Comparison of ENCODE assay signal across 16 cellular contexts in the genomic region with DNA sequence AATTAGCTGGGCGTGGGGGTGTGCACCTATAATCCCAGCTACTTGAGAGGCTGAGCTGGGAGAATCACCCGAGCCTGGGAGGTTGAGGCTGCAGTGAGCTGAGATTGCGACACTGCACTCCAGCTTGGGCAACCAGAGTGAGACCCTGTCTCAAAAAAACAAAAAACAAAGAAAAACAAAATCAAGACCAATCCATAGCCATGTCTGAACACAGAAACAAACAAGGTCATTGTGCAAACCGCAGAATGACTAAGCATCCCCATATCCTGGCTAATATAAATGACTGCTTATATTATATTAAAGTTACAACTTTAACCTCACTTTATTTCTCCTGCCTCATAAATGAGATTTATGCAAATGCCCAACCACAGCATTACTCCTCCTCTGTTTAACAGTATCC. TPM values are rescaled to one million over a fixed set of nuclear protein-coding genes. Genes with fewer than 3 reads are reported as not detected.
DNase-seq lines count a peak whose midpoint lies in the region; ATAC-seq, FAIRE-seq and TF ChIP-seq lines count a peak whose summit lies in the region.
"Had no signal": no experiment of that assay in that cellular context is flagged by ENCODE, and none has a peak within 500 bp of the region (broad histone marks: within the 10 kb centered on the region; RNA-seq: fewer than 3 reads in every experiment).

No MANE protein-coding gene starts in this region.

- H2AK5ac ChIP-seq in H9 (ENCODE audit: insufficient read length, low read length), result no peak overlapping the region

- TF ChIP-seq CTCF in K562 (IDR thresholded peaks at IDR 0.05 in 2 of 3, conservative IDR thresholded peaks at IDR 0.05 in 1 of 3; ENCODE audit: insufficient read depth in 2 of 3, low read depth in 1 of 3, low read length in 3 of 3) (no peak), H9 (conservative IDR thresholded peaks at IDR 0.05) (no peak), esophagus muscularis mucosa (IDR thresholded peaks at IDR 0.05) (no peak)

- H4K20me1 ChIP-seq in K562 (replicated peaks; ENCODE audit: control insufficient read depth, insufficient read depth, low read length) (no peaks in the 10 kb centered on the region), H9 (ENCODE audit: control insufficient read depth, insufficient read depth, insufficient read length) (no peaks in the 10 kb centered on the region)

- H4K5ac ChIP-seq in H9 (ENCODE audit: insufficient read length, low read depth, low read length), result no peak overlapping the region

- no peak overlapping the region for H2BK120ac ChIP-seq in H9 (ENCODE audit: low read depth, low read length, poor library complexity, severe bottlenecking)

- H3K9me1 ChIP-seq in K562 (ENCODE audit: control insufficient read depth, insufficient read depth, low read length), result no peaks in the 10 kb centered on the region

- DNase-seq in CD4-positive, alpha-beta memory T cell, result no peak
- no peak for DNase-seq in K562 (ENCODE audit: extremely low read depth in 1 of 4, low spot score in 3 of 4)
- peak; percentile 84 for DNase-seq in iris pigment epithelial cell (ENCODE audit: low read depth)
- no peak for DNase-seq in H9
- no peak for DNase-seq in GOT3 (lab: John Stamatoyannopoulos, UW)
- no peak for DNase-seq in T-helper 2 cell
- DNase-seq in esophagus muscularis mucosa (ENCODE audit: extremely low spot score), result no peak
- DNase-seq: gastrocnemius medialis, left ventricle myocardium superior, NCI-H1105 treated with DMSO at 0.1 percent for 48 hours, NCI-H774, thyroid gland had no signal

- no peak overlapping the region for H2BK20ac ChIP-seq in H9 (ENCODE audit: low read depth, low read length, poor library complexity, severe bottlenecking)

- H3K4me1 Mint-ChIP-seq in CD4-positive, alpha-beta memory T cell, result peaks cover 36 to 67% (median 50%) of the 10 kb centered on the region in 4 donors
- peaks cover 11 to 12% of the 10 kb centered on the region in 2 experiments for H3K4me1 Mint-ChIP-seq in H9

- no peaks in the 10 kb centered on the region for H3K79me2 ChIP-seq in K562 (ENCODE audit: control insufficient read depth, insufficient read depth, low read length)
- no peaks in the 10 kb centered on the region for H3K79me2 ChIP-seq in H9 (ENCODE audit: insufficient read depth, low read length)

- no peak overlapping the region for H3K4me3 ChIP-seq in CD4-positive, alpha-beta memory T cell (ENCODE audit: low read length in 2 of 2)
- H3K4me3 ChIP-seq in K562, result no peak overlapping the region
- no peak overlapping the region for H3K4me3 ChIP-seq in esophagus muscularis mucosa
- H3K4me3 ChIP-seq: gastrocnemius medialis, thyroid gland had no signal

- 44% methylated on average over 4 of the region's 4 CpGs for WGBS in K562 (ENCODE audit: insufficient coverage, low coverage, missing lambda C conversion rate)
- no CpG with 5 or more reads among the region's 4 CpGs for WGBS in H9 (ENCODE audit: extremely low coverage, insufficient read length, low lambda C conversion rate)
- WGBS in esophagus muscularis mucosa, result 71% methylated on average over 4 of the region's 4 CpGs

- no peak for ATAC-seq in K562
- ATAC-seq: gastrocnemius medialis, left ventricle myocardium superior had no signal

- no peaks in the 10 kb centered on the region for H3K9me3 ChIP-seq in CD4-positive, alpha-beta memory T cell (ENCODE audit: control insufficient read depth in 1 of 2, low read length in 2 of 2)
- H3K9me3 ChIP-seq in K562 (replicated peaks; ENCODE audit: control insufficient read depth, insufficient read depth, low read depth, low read length) (no peaks in the 10 kb centered on the region), H9 (ENCODE audit: control insufficient read depth, low read depth, low read length) (no peaks in the 10 kb centered on the region), esophagus muscularis mucosa (no peaks in the 10 kb centered on the region)
- H3K9me3 ChIP-seq: gastrocnemius medialis, thyroid gland had no signal

- intact Hi-C loops in CD4-positive, alpha-beta memory T cell (cut with micrococcal nuclease), result no loop called here
- intact Hi-C loops in K562 (cut with micrococcal nuclease) (no loop called here), esophagus muscularis mucosa (cut with DNase I) (no loop called here)

- H2BK15ac ChIP-seq in H9 (ENCODE audit: low read depth, low read length), result no peak overlapping the region

- no peaks in the 10 kb centered on the region for H3K79me1 ChIP-seq in H9 (ENCODE audit: insufficient read depth, low read depth, low read length, poor library complexity, severe bottlenecking)

- no peak overlapping the region for H4K91ac ChIP-seq in H9 (ENCODE audit: insufficient read length, low read depth, low read length)

- no peak for TF ChIP-seq POLR2A in K562 (conservative IDR thresholded peaks at IDR 0.05)
- no peak for TF ChIP-seq POLR2A in esophagus muscularis mucosa (IDR thresholded peaks at IDR 0.05; ENCODE audit: low read depth)

- no TSS peak for BruUV-seq in K562 (replicated peaks; lab: Mats Ljungman, UMichigan)

- no peak overlapping the region for H3K23ac ChIP-seq in H9 (ENCODE audit: insufficient read length, low read depth, low read length)

- TF ChIP-seq RAD21 in Ishikawa (IDR thresholded peaks at IDR 0.05; ENCODE audit: low read depth) (no peak), K562 (CRISPR knock-in tag; conservative IDR thresholded peaks at IDR 0.05 in 1 of 2, IDR thresholded peaks at IDR 0.05 in 1 of 2) (no peak)

- H2AFZ ChIP-seq in K562 (ENCODE audit: low read depth, low read length), result peak overlapping the region; percentile 22; the same call in 1 of the 2 replicates
- no peak overlapping the region for H2AFZ ChIP-seq in H9 (ENCODE audit: low read length)

- no peak overlapping the region for H3K18ac ChIP-seq in H9 (ENCODE audit: insufficient read length, low read depth, low read length)

- TF ChIP-seq EP300 in Ishikawa (IDR thresholded peaks at IDR 0.05; ENCODE audit: borderline replicate concordance), result no peak
- no peak for TF ChIP-seq EP300 in K562 (IDR thresholded peaks at IDR 0.05; ENCODE audit: low read length)
- no peak for TF ChIP-seq EP300 in esophagus muscularis mucosa (IDR thresholded peaks at IDR 0.05)

- FAIRE-seq in K562 (lab: Jason Lieb, UNC), result no peak
- FAIRE-seq: GM12892 had no signal

- POLR2A ChIA-PET in CD4-positive, alpha-beta memory T cell (lab: Charles Lee; ENCODE audit: partially characterized antibody), result interaction anchor here (0.7 to 1.3 kb wide), 3 partner anchors 15 to 36 kb away, joined by 3 read pairs; no protein-coding TSS in a partner anchor
- POLR2A ChIA-PET in K562 (lab: Yijun Ruan, JAX), result interaction anchor here (0.6 kb wide), 1 partner anchor 143 kb away, joined by 3 read pairs; no protein-coding TSS in a partner anchor

- H3K27me3 Mint-ChIP-seq in CD4-positive, alpha-beta memory T cell, result no peaks in the 10 kb centered on the region
- H3K27me3 Mint-ChIP-seq in H9 (ENCODE audit: low read depth), result peaks cover 32% of the 10 kb centered on the region

- CTCF ChIA-PET in CD4-positive, alpha-beta memory T cell (lab: Charles Lee; ENCODE audit: partially characterized antibody), result interaction anchor here (2.3 kb wide), 1 partner anchor 20 kb away, joined by 16 read pairs; no protein-coding TSS in a partner anchor
- CTCF ChIA-PET in K562 (lab: Yijun Ruan, JAX; ENCODE audit: low intra/inter-chr PET ratio), result no interaction called here

- H3K4ac ChIP-seq in H9 (ENCODE audit: low read depth, low read length), result no peak overlapping the region

- H3K9ac ChIP-seq in K562 (ENCODE audit: insufficient read depth in 1 of 2, low read depth in 2 of 2, low read length in 2 of 2) (no peak overlapping the region), H9 (ENCODE audit: extremely low read depth, insufficient read length, low read length) (no peak overlapping the region)

- H4K8ac ChIP-seq in H9 (replicated peaks; ENCODE audit: insufficient read length, low read depth, low read length), result no peak overlapping the region

- H2BK12ac ChIP-seq in H9 (ENCODE audit: insufficient read length, low read depth, low read length), result no peak overlapping the region

- H3T11ph ChIP-seq in H9 (ENCODE audit: low read length), result no peak overlapping the region

- in situ Hi-C loops in K562 (cut with MboI), result no loop called here

- H2BK5ac ChIP-seq in H9 (ENCODE audit: insufficient read length, low read length), result no peak overlapping the region

- H3K56ac ChIP-seq in H9 (ENCODE audit: insufficient read length, low read depth, low read length), result no peak overlapping the region

- H3K9me3 Mint-ChIP-seq in CD4-positive, alpha-beta memory T cell, result no peaks in the 10 kb centered on the region
- no peaks in the 10 kb centered on the region for H3K9me3 Mint-ChIP-seq in H9

- peaks cover 52% of the 10 kb centered on the region for H3K4me1 ChIP-seq in CD4-positive, alpha-beta memory T cell (ENCODE audit: insufficient read depth, low read length)
- peaks cover 19 to 23% of the 10 kb centered on the region in 2 experiments for H3K4me1 ChIP-seq in K562 (replicated peaks in 1 of 2; ENCODE audit: control insufficient read depth in 2 of 2, insufficient read depth in 2 of 2, low read length in 2 of 2)
- H3K4me1 ChIP-seq in H9 (ENCODE audit: insufficient read depth, low read length), result no peaks in the 10 kb centered on the region
- peaks cover 6 to 26% (median 25%) of the 10 kb centered on the region in 4 donors for H3K4me1 ChIP-seq in esophagus muscularis mucosa
- H3K4me1 ChIP-seq: gastrocnemius medialis had no signal

- peak overlapping the region in 5 of 8 donors; percentile 28 to 76 (median 43) for H3K4me3 Mint-ChIP-seq in CD4-positive, alpha-beta memory T cell
- no peak overlapping the region for H3K4me3 Mint-ChIP-seq in H9

- peaks cover 0 to 2% of the 10 kb centered on the region in 2 donors for H3K36me3 Mint-ChIP-seq in CD4-positive, alpha-beta memory T cell
- no peaks in the 10 kb centered on the region for H3K36me3 Mint-ChIP-seq in H9 (ENCODE audit: insufficient read depth in 1 of 3, low read depth in 3 of 3)

- no peak overlapping the region; the same call in 1 of the 2 replicates for H3K14ac ChIP-seq in H9 (ENCODE audit: insufficient read depth, low read length)

- H3K4me2 ChIP-seq in K562 (ENCODE audit: insufficient read depth, low read length) (no peak overlapping the region), H9 (ENCODE audit: insufficient read depth, insufficient read length, low read length) (no peak overlapping the region)

- peak overlapping the region; percentile 82 to 98 (median 97) for H3K27ac Mint-ChIP-seq in CD4-positive, alpha-beta memory T cell
- no peak overlapping the region for H3K27ac Mint-ChIP-seq in H9

- peaks cover 10% of the 10 kb centered on the region for H3K23me2 ChIP-seq in H9 (ENCODE audit: insufficient read length, low read depth, low read length, poor library complexity, severe bottlenecking)

- H3K27ac ChIP-seq in CD4-positive, alpha-beta memory T cell (ENCODE audit: low read depth, low read length), result peak overlapping the region; percentile 62
- H3K27ac ChIP-seq in K562 (ENCODE audit: extremely low read depth, low read depth, low read length), result no peak overlapping the region
- no peak overlapping the region for H3K27ac ChIP-seq in H9 (ENCODE audit: insufficient read length, low read depth, low read length)
- H3K27ac ChIP-seq in esophagus muscularis mucosa (replicated peaks in 1 of 4), result no peak overlapping the region
- H3K27ac ChIP-seq: gastrocnemius medialis, HL-60, thyroid gland had no signal

- H3K36me3 ChIP-seq in CD4-positive, alpha-beta memory T cell (ENCODE audit: insufficient read depth, low read length), result no peaks in the 10 kb centered on the region
- H3K36me3 ChIP-seq in K562 (ENCODE audit: control insufficient read depth, insufficient read depth, low read length) (no peaks in the 10 kb centered on the region), esophagus muscularis mucosa (no peaks in the 10 kb centered on the region)
- H3K36me3 ChIP-seq: gastrocnemius medialis, thyroid gland had no signal

- no peaks in the 10 kb centered on the region for H3K27me3 ChIP-seq in CD4-positive, alpha-beta memory T cell (ENCODE audit: insufficient read depth, low read length)
- H3K27me3 ChIP-seq in K562 (ENCODE audit: control insufficient read depth in 2 of 2, insufficient read depth in 2 of 2, low read length in 2 of 2) (no peaks in the 10 kb centered on the region), H9 (ENCODE audit: insufficient read depth, low read length) (no peaks in the 10 kb centered on the region; the same call in 1 of the 2 replicates), esophagus muscularis mucosa (no peaks in the 10 kb centered on the region)
- H3K27me3 ChIP-seq: thyroid gland had no signal

RNA-seq across cellular contexts. Expression of a gene that starts 2.3 kb away (rescaled TPM):
- total RNA-seq in CD4-positive, alpha-beta memory T cell, result 1 to 10 TPM; 3.3 to 3.7 TPM
- 1 to 10 TPM; 4.4 to 5.9 TPM for polyA plus RNA-seq in CD4-positive, alpha-beta memory T cell
- total RNA-seq in K562 (2011; cell fraction: chromatin; rRNA removed; ENCODE audit: low replicate concordance), result 0.81 TPM in 1 of 2 replicates, not detected in the other
- 0.26 and 0.67 TPM in 2 replicates for total RNA-seq in K562 (2011; cell fraction: nucleolus; rRNA removed)
- 0.44 TPM in 1 of 2 replicates, not detected in the other for total RNA-seq in K562 (2011; cell fraction: nucleoplasm; rRNA removed)
- 0.18 and 0.20 TPM in 2 replicates for total RNA-seq in K562 (2014; rRNA removed)
- not detected in 2 replicates for total RNA-seq in K562 (2014; rRNA removed; fragmentation: Illumina TruSeq; extraction: Trizol)
- total RNA-seq in K562 (2015; rRNA removed; fragmentation: Illumina TruSeq; extraction: Trizol), result 0.22 TPM in 1 of 2 replicates, not detected in the other
- 0.31 and 0.33 TPM in 2 replicates for total RNA-seq in K562 (2021)
- polyA plus RNA-seq in K562 (2011; rRNA removed), result 0.28 and 0.64 TPM in 2 replicates
- polyA plus RNA-seq in K562 (2011; cell fraction: cytosol; rRNA removed), result 0.74 and 2.1 TPM in 2 replicates
- polyA plus RNA-seq in K562 (2011; cell fraction: nucleus; rRNA removed), result 1.2 and 1.6 TPM in 2 replicates
- polyA plus RNA-seq in K562 (2012), result 0.51 and 0.73 TPM in 2 replicates
- polyA plus RNA-seq in K562 (2014; fragmentation: Illumina TruSeq; extraction: Trizol), result 0.26 and 0.27 TPM in 2 replicates
- polyA plus RNA-seq in K562 (2014; fragmentation: Nextera tagmentation; extraction: Ambion mirVana), result under 1 TPM; 0.04 to 0.06 TPM
- 0.17 and 0.19 TPM in 2 replicates for polyA plus RNA-seq in K562 (2014; rRNA removed)
- polyA minus RNA-seq in K562 (2011; rRNA and poly(A)+ RNA removed), result 0.11 and 0.12 TPM in 2 replicates
- not detected in 2 replicates for polyA minus RNA-seq in K562 (2011; cell fraction: cytosol; rRNA and poly(A)+ RNA removed)
- 0.56 and 0.67 TPM in 2 replicates for polyA minus RNA-seq in K562 (2011; cell fraction: nucleus; rRNA and poly(A)+ RNA removed)
- 1.8 TPM in 2 replicates for total RNA-seq in H9 (2021)
- 1 to 10 TPM in 1 of 4 donors, under 1 TPM in 3; 0.42 to 1.4 (median 0.84) TPM for total RNA-seq in esophagus muscularis mucosa
- total RNA-seq: gastrocnemius medialis, pulmonary artery endothelial cell had no signal

RNA-seq across cellular contexts. Expression of a gene that starts 36.8 kb away (rescaled TPM):
- 10 to 100 TPM; 36.9 to 47.3 TPM for total RNA-seq in CD4-positive, alpha-beta memory T cell
- polyA plus RNA-seq in CD4-positive, alpha-beta memory T cell, result 1 to 10 TPM; 1.3 to 5.5 TPM
- total RNA-seq in K562 (2011; cell fraction: chromatin; rRNA removed; ENCODE audit: low replicate concordance), result 14.2 and 34.8 TPM in 2 replicates
- 26.8 and 32.0 TPM in 2 replicates for total RNA-seq in K562 (2011; cell fraction: nucleolus; rRNA removed)
- total RNA-seq in K562 (2011; cell fraction: nucleoplasm; rRNA removed), result 21.6 and 22.4 TPM in 2 replicates
- total RNA-seq in K562 (2014; rRNA removed), result 23.5 and 28.0 TPM in 2 replicates
- total RNA-seq in K562 (2014; rRNA removed; fragmentation: Illumina TruSeq; extraction: Trizol), result 1.1 and 1.6 TPM in 2 replicates
- total RNA-seq in K562 (2015; rRNA removed; fragmentation: Illumina TruSeq; extraction: Trizol), result 5.4 and 6.4 TPM in 2 replicates
- total RNA-seq in K562 (2021), result 11.8 and 12.7 TPM in 2 replicates
- 3.5 and 6.1 TPM in 2 replicates for polyA plus RNA-seq in K562 (2011; rRNA removed)
- 4.1 and 7.2 TPM in 2 replicates for polyA plus RNA-seq in K562 (2011; cell fraction: cytosol; rRNA removed)
- polyA plus RNA-seq in K562 (2011; cell fraction: nucleus; rRNA removed), result 14.5 and 21.6 TPM in 2 replicates
- polyA plus RNA-seq in K562 (2012), result 6.0 and 10.5 TPM in 2 replicates
- 3.9 and 6.7 TPM in 2 replicates for polyA plus RNA-seq in K562 (2014; fragmentation: Illumina TruSeq; extraction: Trizol)
- under 1 TPM; 0.04 to 0.06 TPM for polyA plus RNA-seq in K562 (2014; fragmentation: Nextera tagmentation; extraction: Ambion mirVana)
- 5.2 and 11.4 TPM in 2 replicates for polyA plus RNA-seq in K562 (2014; rRNA removed)
- polyA minus RNA-seq in K562 (2011; rRNA and poly(A)+ RNA removed), result 2.2 and 2.6 TPM in 2 replicates
- polyA minus RNA-seq in K562 (2011; cell fraction: cytosol; rRNA and poly(A)+ RNA removed), result 6.7 and 8.9 TPM in 2 replicates
- polyA minus RNA-seq in K562 (2011; cell fraction: nucleus; rRNA and poly(A)+ RNA removed), result 11.0 and 13.3 TPM in 2 replicates
- 6.7 and 8.5 TPM in 2 replicates for total RNA-seq in H9 (2021)
- total RNA-seq in esophagus muscularis mucosa, result 10 to 100 TPM; 10.3 to 16.2 (median 12.6) TPM

RNA-seq across cellular contexts. Expression of a gene that starts 53.0 kb away (rescaled TPM):
- total RNA-seq in CD4-positive, alpha-beta memory T cell, result not detected
- not detected for polyA plus RNA-seq in CD4-positive, alpha-beta memory T cell
- not detected in 2 replicates for total RNA-seq in K562 (2011; cell fraction: chromatin; rRNA removed; ENCODE audit: low replicate concordance)
- total RNA-seq in K562 (2011; cell fraction: nucleolus; rRNA removed), result not detected in 2 replicates
- not detected in 2 replicates for total RNA-seq in K562 (2011; cell fraction: nucleoplasm; rRNA removed)
- not detected in 2 replicates for total RNA-seq in K562 (2014; rRNA removed)
- total RNA-seq in K562 (2014; rRNA removed; fragmentation: Illumina TruSeq; extraction: Trizol), result not detected in 2 replicates
- total RNA-seq in K562 (2015; rRNA removed; fragmentation: Illumina TruSeq; extraction: Trizol), result not detected in 2 replicates
- not detected in 2 replicates for total RNA-seq in K562 (2021)
- not detected in 2 replicates for polyA plus RNA-seq in K562 (2011; rRNA removed)
- polyA plus RNA-seq in K562 (2011; cell fraction: cytosol; rRNA removed), result 0.07 TPM in 1 of 2 replicates, not detected in the other
- polyA plus RNA-seq in K562 (2011; cell fraction: nucleus; rRNA removed), result not detected in 2 replicates
- polyA plus RNA-seq in K562 (2012), result 0.25 TPM in 1 of 2 replicates, not detected in the other
- polyA plus RNA-seq in K562 (2014; fragmentation: Illumina TruSeq; extraction: Trizol), result not detected in 2 replicates
- under 1 TPM; 0.10 to 0.14 TPM for polyA plus RNA-seq in K562 (2014; fragmentation: Nextera tagmentation; extraction: Ambion mirVana)
- 0.36 TPM in 1 of 2 replicates, not detected in the other for polyA plus RNA-seq in K562 (2014; rRNA removed)
- not detected in 2 replicates for polyA minus RNA-seq in K562 (2011; rRNA and poly(A)+ RNA removed)
- polyA minus RNA-seq in K562 (2011; cell fraction: cytosol; rRNA and poly(A)+ RNA removed), result not detected in 2 replicates
- not detected in 2 replicates for polyA minus RNA-seq in K562 (2011; cell fraction: nucleus; rRNA and poly(A)+ RNA removed)
- not detected in 2 replicates for total RNA-seq in H9 (2021)
- not detected for total RNA-seq in esophagus muscularis mucosa
- total RNA-seq: gastrocnemius medialis, left ventricle myocardium superior, pulmonary artery endothelial cell had no signal

RNA-seq across cellular contexts. Expression of a gene that starts 59.3 kb away (rescaled TPM):
- 10 to 100 TPM; 23.9 to 29.1 TPM for total RNA-seq in CD4-positive, alpha-beta memory T cell
- 10 to 100 TPM; 79.1 to 80.7 TPM for polyA plus RNA-seq in CD4-positive, alpha-beta memory T cell
- total RNA-seq in K562 (2011; cell fraction: chromatin; rRNA removed; ENCODE audit: low replicate concordance), result 5.9 and 15.8 TPM in 2 replicates
- 20.1 and 21.7 TPM in 2 replicates for total RNA-seq in K562 (2011; cell fraction: nucleolus; rRNA removed)
- 11.6 and 14.7 TPM in 2 replicates for total RNA-seq in K562 (2011; cell fraction: nucleoplasm; rRNA removed)
- total RNA-seq in K562 (2014; rRNA removed) (15.7 and 17.1 TPM in 2 replicates), K562 (2014; rRNA removed; fragmentation: Illumina TruSeq; extraction: Trizol) (5.2 and 5.9 TPM in 2 replicates), K562 (2015; rRNA removed; fragmentation: Illumina TruSeq; extraction: Trizol) (8.8 and 10.2 TPM in 2 replicates), K562 (2021) (9.1 and 13.0 TPM in 2 replicates), H9 (2021) (18.8 and 20.4 TPM in 2 replicates), esophagus muscularis mucosa (10 to 100 TPM; 48.2 to 63.2 (median 55.9) TPM)
- polyA plus RNA-seq in K562 (2011; rRNA removed) (17.3 and 28.5 TPM in 2 replicates), K562 (2014; fragmentation: Illumina TruSeq; extraction: Trizol) (10.2 and 13.8 TPM in 2 replicates), K562 (2014; fragmentation: Nextera tagmentation; extraction: Ambion mirVana) (1 to 10 TPM; 2.9 to 5.4 TPM), K562 (2014; rRNA removed) (19.1 and 21.0 TPM in 2 replicates)
- 36.7 and 38.1 TPM in 2 replicates for polyA plus RNA-seq in K562 (2011; cell fraction: cytosol; rRNA removed)
- 28.8 and 29.7 TPM in 2 replicates for polyA plus RNA-seq in K562 (2011; cell fraction: nucleus; rRNA removed)
- 15.5 and 28.0 TPM in 2 replicates for polyA plus RNA-seq in K562 (2012)
- 12.5 and 13.7 TPM in 2 replicates for polyA minus RNA-seq in K562 (2011; rRNA and poly(A)+ RNA removed)
- polyA minus RNA-seq in K562 (2011; cell fraction: cytosol; rRNA and poly(A)+ RNA removed), result 9.9 and 10.0 TPM in 2 replicates
- polyA minus RNA-seq in K562 (2011; cell fraction: nucleus; rRNA and poly(A)+ RNA removed), result 10.8 and 14.2 TPM in 2 replicates

Comparison
In these comparisons a context has a peak if more than half of its experiments do, and no peak if none do; other contexts are left out.
1. H3K27ac Mint-ChIP-seq: peak in CD4-positive, alpha-beta memory T cell (7 of 7); none in H9 (0 of 3).
2. H3K4me3 Mint-ChIP-seq: peak in CD4-positive, alpha-beta memory T cell (5 of 8); none in H9 (0 of 2).